In genomic region chr1:31159323-31159722, GRCh38 we compare ENCODE assay signal across 22 cellular contexts.
"Had no signal": no experiment of that assay in that cellular context is flagged by ENCODE, and none has a peak within 500 bp of the region (broad histone marks: within the 10 kb centered on the region; RNA-seq: fewer than 3 reads in every experiment).

No MANE protein-coding gene starts in this region.

- H3K4me3 Mint-ChIP-seq: IgD-negative memory B cell, T-cell had no signal

- H3K9me3 Mint-ChIP-seq: IgD-negative memory B cell, T-cell had no signal

- H3K36me3 Mint-ChIP-seq: IgD-negative memory B cell, T-cell had no signal

- H3K4me2 ChIP-seq: SK-N-SH had no signal

- H3K27me3 Mint-ChIP-seq: IgD-negative memory B cell had no signal

- H3K9me3 ChIP-seq: SK-N-SH had no signal

- DNase-seq: KBM-7, MV-4-11, NCI-H1092, NCI-H1105 treated with DMSO at 0.1 percent for 48 hours, NCI-H1417 treated with DMSO at 0.1 percent for 48 hours, NCI-H146, NCI-H1694 treated with DMSO at 0.1 percent for 48 hours, NCI-H1930, NCI-H2081, NCI-H2171, NCI-H226, NCI-H446, NCI-H510A, NCI-H524 treated with DMSO at 0.1 percent for 48 hours, NCI-H69, NCI-H774, RPMI8226, SHP77, SK-N-SH, SW 1271, T-cell had no signal

- H3K27ac Mint-ChIP-seq: IgD-negative memory B cell, T-cell had no signal

- H3K9me2 ChIP-seq: SK-N-SH had no signal
